Comparison of ENCODE assay signal across 9 cellular contexts in genomic region chr14:102545461-102546265, GRCh38. TPM values are rescaled to one million over a fixed set of nuclear protein-coding genes. Genes with fewer than 3 reads are reported as not detected.
DNase-seq lines count a peak whose midpoint lies in the region; ATAC-seq and TF ChIP-seq lines count a peak whose summit lies in the region.
"Had no signal": no experiment of that assay in that cellular context is flagged by ENCODE, and none has a peak within 500 bp of the region (broad histone marks: within the 10 kb centered on the region; RNA-seq: fewer than 3 reads in every experiment).

No MANE protein-coding gene starts in this region.

- no peaks in the 10 kb centered on the region for H3K36me3 ChIP-seq in SJCRH30
- H3K36me3 ChIP-seq in rectal smooth muscle tissue (ENCODE audit: control insufficient read depth, insufficient read depth, low read length), result no peaks in the 10 kb centered on the region

- H3K4me3 ChIP-seq in SJCRH30 (no peak overlapping the region), fibroblast of mammary gland (ENCODE audit: control insufficient read depth, low read depth, low read length) (no peak overlapping the region), rectal smooth muscle tissue (ENCODE audit: low read length) (peak overlapping the region; percentile 2), dorsolateral prefrontal cortex (peak overlapping the region in 2 of 59 donors; percentile 24 to 33)

- H3K9ac ChIP-seq in rectal smooth muscle tissue (ENCODE audit: low read length), result no peak overlapping the region

- H3K9me3 Mint-ChIP-seq in T-helper 2 cell treated with Interferon-gamma antibody and Interleukin-4, amounts not matched to agents 5 μg/mL and 100 μg/mL, for 36 hours, result peaks cover 6% of the 10 kb centered on the region

- H3K4me1 Mint-ChIP-seq in T-helper 2 cell treated with Interferon-gamma antibody and Interleukin-4, amounts not matched to agents 5 μg/mL and 100 μg/mL, for 36 hours (ENCODE audit: low read depth), result peaks cover 4% of the 10 kb centered on the region

- H3K27ac ChIP-seq in SJCRH30 (no peak overlapping the region), rectal smooth muscle tissue (ENCODE audit: low read depth, low read length) (no peak overlapping the region), dorsolateral prefrontal cortex (no peak overlapping the region)

- peaks cover 12% of the 10 kb centered on the region; the same call in 1 of the 2 replicates for H3K4me1 ChIP-seq in SJCRH30
- no peaks in the 10 kb centered on the region for H3K4me1 ChIP-seq in rectal smooth muscle tissue (ENCODE audit: control insufficient read depth, insufficient read depth, low read length)

- peaks cover 43% of the 10 kb centered on the region for H3K27me3 Mint-ChIP-seq in T-helper 2 cell treated with Interferon-gamma antibody and Interleukin-4, amounts not matched to agents 5 μg/mL and 100 μg/mL, for 36 hours (ENCODE audit: low read depth)

- no peak for DNase-seq in T-helper 2 cell treated with Interferon-gamma antibody and Interleukin-4, amounts not matched to agents 5 μg/mL and 100 μg/mL, for 36 hours (ENCODE audit: low spot score)
- DNase-seq in T-helper 2 cell (no peak), SJCRH30 (peak; percentile 37 to 66), fibroblast of mammary gland (ENCODE audit: low read depth) (peak; percentile 54), dorsolateral prefrontal cortex (no peak)
- DNase-seq: activated T-cell treated with anti-CD3 and anti-CD28 coated beads, Interleukin-2, amount 50 U/mL, for 48 hours had no signal

- intact Hi-C loops in dorsolateral prefrontal cortex (cut with DNase I), result no loop called here

- no peaks in the 10 kb centered on the region for H3K36me3 Mint-ChIP-seq in T-helper 2 cell treated with Interferon-gamma antibody and Interleukin-4, amounts not matched to agents 5 μg/mL and 100 μg/mL, for 36 hours (ENCODE audit: low read depth)

- H3K9me3 ChIP-seq in SJCRH30 (replicated peaks), result no peaks in the 10 kb centered on the region

- no peaks in the 10 kb centered on the region for H3K27me3 ChIP-seq in SJCRH30
- peaks cover 20% of the 10 kb centered on the region for H3K27me3 ChIP-seq in rectal smooth muscle tissue (ENCODE audit: control insufficient read depth, insufficient read depth, low read length)
- H3K27me3 ChIP-seq in dorsolateral prefrontal cortex, result peaks cover 0 to 53% (median 28%) of the 10 kb centered on the region in 45 donors

- H3K27ac Mint-ChIP-seq in T-helper 2 cell treated with Interferon-gamma antibody and Interleukin-4, amounts not matched to agents 5 μg/mL and 100 μg/mL, for 36 hours, result no peak overlapping the region

- TF ChIP-seq CTCF in fibroblast of mammary gland (conservative IDR thresholded peaks at IDR 0.05; ENCODE audit: control insufficient read depth, insufficient read depth, low read depth, low read length), result no peak
- no peak for TF ChIP-seq CTCF in dorsolateral prefrontal cortex (IDR thresholded peaks at IDR 0.05 in 54 of 56, conservative IDR thresholded peaks at IDR 0.05 in 2 of 56; ENCODE audit: low read depth in 1 of 56, partially characterized antibody in 56 of 56)

- peak overlapping the region; percentile 60 for H3K4me3 Mint-ChIP-seq in T-helper 2 cell treated with Interferon-gamma antibody and Interleukin-4, amounts not matched to agents 5 μg/mL and 100 μg/mL, for 36 hours

- ATAC-seq in HG03045 (IDR thresholded peaks at IDR 0.05; ENCODE audit: unreplicated experiment) (no peak), GM18909 (IDR thresholded peaks at IDR 0.05; ENCODE audit: poor library complexity, unreplicated experiment) (no peak)

RNA-seq across cellular contexts. Expression of gene ANKRD9, which starts 36.1 kb away (rescaled TPM):
- 19.9 and 20.5 TPM in 2 replicates for total RNA-seq in SJCRH30 (2014; rRNA removed; shearing (Covaris generic))
- total RNA-seq in dorsolateral prefrontal cortex, result 100 to 1,000 TPM in 1 of 120 experiments, 10 to 100 TPM in 119; 20.1 to 115 (median 36.3) TPM

RNA-seq across cellular contexts. Expression of gene RCOR1, which starts 46.8 kb away (rescaled TPM):
- total RNA-seq in SJCRH30 (2014; rRNA removed; shearing (Covaris generic)), result 16.7 and 18.2 TPM in 2 replicates
- 10 to 100 TPM in 114 of 120 experiments, 1 to 10 TPM in 6; 8.6 to 24.0 (median 13.3) TPM for total RNA-seq in dorsolateral prefrontal cortex

Comparison
In these comparisons a context has a peak if more than half of its experiments do, and no peak if none do; other contexts are left out.
1. DNase-seq: peak in SJCRH30 (2 of 2) and fibroblast of mammary gland (single experiment); none in T-helper 2 cell treated with Interferon-gamma antibody and Interleukin-4, amounts not matched to agents 5 μg/mL and 100 μg/mL, for 36 hours (single experiment), T-helper 2 cell (0 of 5) and dorsolateral prefrontal cortex (0 of 10).